In genomic region chr2:207332473-207333212, GRCh38 we compare ENCODE assay signal across 1 cellular context.
TF ChIP-seq lines count a peak whose summit lies in the region.

No MANE protein-coding gene starts in this region.

TF ChIP-seq in GM12878, 131 proteins besides CTCF, POLR2A, EP300 and RAD21 (continued from another document and continues in another):
- TF ChIP-seq CEBPZ (IDR thresholded peaks at IDR 0.05; ENCODE audit: low read depth, low read length) (no peak), ZNF687 (IDR thresholded peaks at IDR 0.05) (peak; percentile 83), MTA2 (IDR thresholded peaks at IDR 0.05; ENCODE audit: low read depth) (peak; percentile 16; the same call in 1 of the 2 replicates), JUNB (IDR thresholded peaks at IDR 0.05) (peak; percentile 37; the same call in 1 of the 2 replicates), CBFB (IDR thresholded peaks at IDR 0.05; ENCODE audit: low read depth) (no peak), FOS (IDR thresholded peaks at IDR 0.05; ENCODE audit: borderline replicate concordance, extremely low read depth, insufficient read length) (no peak), MAX (IDR thresholded peaks at IDR 0.05; ENCODE audit: low read depth, low read length) (no peak), IKZF2 (IDR thresholded peaks at IDR 0.05) (peak; percentile 43 to 55; a peak in 3 of 4 replicates), IRF4 (IDR thresholded peaks at IDR 0.05; ENCODE audit: low read depth, low read length) (no peak), JUND (IDR thresholded peaks at IDR 0.05; ENCODE audit: low read depth, low read length) (no peak), RBBP5 (conservative IDR thresholded peaks at IDR 0.05) (no peak), FOXK2 (IDR thresholded peaks at IDR 0.05) (no peak), CBX3 (IDR thresholded peaks at IDR 0.05; ENCODE audit: borderline replicate concordance, low read depth) (no peak), E2F8 (IDR thresholded peaks at IDR 0.05; ENCODE audit: low read depth, partially characterized antibody) (no peak), ATF2 (IDR thresholded peaks at IDR 0.05; ENCODE audit: low read length) (no peak), ATF7 (IDR thresholded peaks at IDR 0.05; ENCODE audit: low read depth) (peak; percentile 38; the same call in 1 of the 2 replicates), USF1 (IDR thresholded peaks at IDR 0.05; ENCODE audit: borderline replicate concordance, extremely low read length, insufficient read depth, low read depth, low read length) (no peak), NRF1 (conservative IDR thresholded peaks at IDR 0.05; ENCODE audit: low read depth, low read length) (no peak), CHD1 (IDR thresholded peaks at IDR 0.05; ENCODE audit: low read depth, low read length) (no peak), ZBTB11 (CRISPR knock-in tag; IDR thresholded peaks at IDR 0.05) (no peak), MYC (IDR thresholded peaks at IDR 0.05; ENCODE audit: insufficient read depth, insufficient read length, insufficient replicate concordance, low read length, severe bottlenecking) (no peak), BACH1 (IDR thresholded peaks at IDR 0.05; ENCODE audit: borderline replicate concordance) (no peak), USF2 (IDR thresholded peaks at IDR 0.05; ENCODE audit: borderline replicate concordance, low read depth, low read length) (no peak), E2F4 (IDR thresholded peaks at IDR 0.05; ENCODE audit: low read depth, low read length) (no peak), TARDBP (IDR thresholded peaks at IDR 0.05; ENCODE audit: borderline replicate concordance) (no peak), MEF2B (IDR thresholded peaks at IDR 0.05; ENCODE audit: partially characterized antibody, poor library complexity, severe bottlenecking) (peak; percentile 17), ZNF24 (IDR thresholded peaks at IDR 0.05) (no peak), LARP7 (IDR thresholded peaks at IDR 0.05) (no peak), HSF1 (IDR thresholded peaks at IDR 0.05; ENCODE audit: low read depth, low read length) (no peak), SKIL (IDR thresholded peaks at IDR 0.05; ENCODE audit: low read depth, poor library complexity, severe bottlenecking) (no peak), BMI1 (IDR thresholded peaks at IDR 0.05; ENCODE audit: borderline replicate concordance) (no peak), ETV6 (conservative IDR thresholded peaks at IDR 0.05 in 1 of 2, IDR thresholded peaks at IDR 0.05 in 1 of 2; ENCODE audit: borderline replicate concordance in 1 of 2, low read depth in 1 of 2) (0 out of 4 replicates have a peak, but pooled peaks of 1 of the 2 experiments have one; percentile 21), POLR2AphosphoS5 (IDR thresholded peaks at IDR 0.05; ENCODE audit: low read length) (no peak), PML (IDR thresholded peaks at IDR 0.05; ENCODE audit: low read length) (no peak), NR2C2 (IDR thresholded peaks at IDR 0.05; ENCODE audit: borderline replicate concordance, control insufficient read depth, insufficient read length, low read depth) (no peak)
